Comparison of ENCODE assay signal across 9 cellular contexts in the genomic region with DNA sequence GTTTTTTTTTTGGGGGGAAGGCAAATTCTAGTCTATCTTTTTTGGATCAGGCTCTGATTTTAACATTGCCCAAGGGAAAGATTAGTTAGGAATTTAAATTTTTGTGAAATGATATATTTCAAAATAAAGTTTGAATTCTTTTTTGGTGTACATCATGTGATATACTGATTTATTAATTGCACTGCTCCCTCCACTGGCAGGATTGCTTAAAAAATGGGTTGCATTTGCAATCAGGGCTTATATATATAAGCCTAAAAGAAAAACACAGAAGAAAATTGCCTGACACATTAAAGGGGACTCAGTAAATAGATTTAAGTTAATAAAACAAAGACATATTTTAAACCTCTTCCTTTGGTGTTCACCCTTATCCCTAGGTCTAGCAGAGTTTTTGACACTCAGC. TPM values are rescaled to one million over a fixed set of nuclear protein-coding genes. Genes with fewer than 3 reads are reported as not detected.
A peak's percentile ranks its signal among the peaks of the same experiment; 100 is the strongest.
DNase-seq lines count a peak whose midpoint lies in the region; ATAC-seq and TF ChIP-seq lines count a peak whose summit lies in the region.
"Had no signal": no experiment of that assay in that cellular context is flagged by ENCODE, and none has a peak within 500 bp of the region (broad histone marks: within the 10 kb centered on the region; RNA-seq: fewer than 3 reads in every experiment).

No MANE protein-coding gene starts in this region.

- intact Hi-C loops in right cardiac atrium (cut with DNase I): no loop called here

- H3K27ac ChIP-seq in right cardiac atrium (ENCODE audit: low read length) (no peak overlapping the region), subcutaneous abdominal adipose tissue (ENCODE audit: low read depth, low read length) (no peak overlapping the region)

- H3K36me3 Mint-ChIP-seq in activated CD8-positive, alpha-beta memory T cell treated with anti-CD3 and anti-CD28 coated beads, Interleukin-2, amount 10 ng/mL, durations not matched to agents 7 days and 5 days: no peaks in the 10 kb centered on the region
- H3K36me3 Mint-ChIP-seq in WTC11: peaks cover 5% of the 10 kb centered on the region

- H3K27me3 ChIP-seq in right cardiac atrium (ENCODE audit: control insufficient read depth, insufficient read depth): no peaks in the 10 kb centered on the region
- H3K27me3 ChIP-seq in subcutaneous abdominal adipose tissue (ENCODE audit: control insufficient read depth in 5 of 5, insufficient read depth in 4 of 5, low read length in 5 of 5): no peaks in the 10 kb centered on the region

- peak overlapping the region in 1 of 5 donors; percentile 84 for H3K9ac ChIP-seq in subcutaneous abdominal adipose tissue (ENCODE audit: low read length in 5 of 5)

- no peak for TF ChIP-seq CTCF in WTC11 (IDR thresholded peaks at IDR 0.05)

- peak overlapping the region; percentile 74 for H3K4me3 ChIP-seq in right cardiac atrium (ENCODE audit: low read length)
- H3K4me3 ChIP-seq in subcutaneous abdominal adipose tissue (ENCODE audit: low read depth in 1 of 5, low read length in 5 of 5): peak overlapping the region; percentile 82 to 98 (median 91)

- H3K9me3 Mint-ChIP-seq in activated CD8-positive, alpha-beta memory T cell treated with anti-CD3 and anti-CD28 coated beads, Interleukin-2, amount 10 ng/mL, durations not matched to agents 7 days and 5 days (ENCODE audit: low read depth): no peaks in the 10 kb centered on the region
- H3K9me3 Mint-ChIP-seq in WTC11: no peaks in the 10 kb centered on the region

- no peak overlapping the region for H3K27ac Mint-ChIP-seq in activated CD8-positive, alpha-beta memory T cell treated with anti-CD3 and anti-CD28 coated beads, Interleukin-2, amount 10 ng/mL, durations not matched to agents 7 days and 5 days
- H3K27ac Mint-ChIP-seq in WTC11: no peak overlapping the region

- no peak for DNase-seq in activated CD8-positive, alpha-beta memory T cell treated with anti-CD3 and anti-CD28 coated beads, Interleukin-2, amount 10 ng/mL, durations not matched to agents 7 days and 5 days
- no peak for DNase-seq in activated CD8-positive, alpha-beta memory T cell treated with anti-CD3 and anti-CD28 coated beads, Interleukin-2, amount 50 U/mL, for 4 hours
- DNase-seq in WTC11 (ENCODE audit: low spot score): no peak
- DNase-seq in right cardiac atrium: no peak
- DNase-seq: activated naive CD4-positive, alpha-beta T cell treated with anti-CD3 and anti-CD28 coated beads, Interleukin-2, amount 50 U/mL, for 16 hours had no signal

- POLR2A ChIA-PET in WTC11 (lab: Charles Lee): interaction anchor here (1.8 kb wide), 1 partner anchor 19 kb away, joined by 29 read pairs; the partner anchor contains the start of gene DCUN1D5

- peaks cover 0 to 6% (median 0%) of the 10 kb centered on the region in 5 donors for H3K36me3 ChIP-seq in subcutaneous abdominal adipose tissue (ENCODE audit: control insufficient read depth in 5 of 5, insufficient read depth in 5 of 5, low read length in 5 of 5)

- no peaks in the 10 kb centered on the region for H3K9me3 ChIP-seq in right cardiac atrium (ENCODE audit: control insufficient read depth, low read length)
- H3K9me3 ChIP-seq in subcutaneous abdominal adipose tissue (ENCODE audit: control insufficient read depth in 5 of 5, low read length in 5 of 5): no peaks in the 10 kb centered on the region

- H3K27me3 Mint-ChIP-seq in activated CD8-positive, alpha-beta memory T cell treated with anti-CD3 and anti-CD28 coated beads, Interleukin-2, amount 10 ng/mL, durations not matched to agents 7 days and 5 days: peaks cover 7% of the 10 kb centered on the region
- H3K27me3 Mint-ChIP-seq in WTC11 (ENCODE audit: low read depth): no peaks in the 10 kb centered on the region

- H3K4me1 ChIP-seq in right cardiac atrium (ENCODE audit: control insufficient read depth, insufficient read depth, low read length) (no peaks in the 10 kb centered on the region), subcutaneous abdominal adipose tissue (ENCODE audit: control insufficient read depth in 5 of 5, insufficient read depth in 5 of 5, low read length in 5 of 5) (peaks cover 0 to 23% (median 17%) of the 10 kb centered on the region in 5 donors)

- ATAC-seq in activated CD8-positive, alpha-beta memory T cell treated with anti-CD3 and anti-CD28 coated beads, Interleukin-2, amount 10 ng/mL, durations not matched to agents 7 days and 5 days: no peak
- ATAC-seq in WTC11 (no peak), right cardiac atrium (no peak), HG03432 (IDR thresholded peaks at IDR 0.05; ENCODE audit: unreplicated experiment) (no peak), HG03135 (IDR thresholded peaks at IDR 0.05; ENCODE audit: unreplicated experiment) (no peak), GM18870 (IDR thresholded peaks at IDR 0.05; ENCODE audit: unreplicated experiment) (no peak)

- peaks cover 28% of the 10 kb centered on the region for H3K4me1 Mint-ChIP-seq in activated CD8-positive, alpha-beta memory T cell treated with anti-CD3 and anti-CD28 coated beads, Interleukin-2, amount 10 ng/mL, durations not matched to agents 7 days and 5 days
- peaks cover 17% of the 10 kb centered on the region for H3K4me1 Mint-ChIP-seq in WTC11

- H3K4me3 Mint-ChIP-seq in activated CD8-positive, alpha-beta memory T cell treated with anti-CD3 and anti-CD28 coated beads, Interleukin-2, amount 10 ng/mL, durations not matched to agents 7 days and 5 days: peak overlapping the region; percentile 90
- H3K4me3 Mint-ChIP-seq in WTC11: peak overlapping the region; percentile 95

- CTCF ChIA-PET in activated CD8-positive, alpha-beta memory T cell treated with anti-CD3 and anti-CD28 coated beads, Interleukin-2, amount 10 ng/mL, durations not matched to agents 7 days and 5 days (lab: Charles Lee): interaction anchor here (1.0 kb wide), 1 partner anchor 19 kb away, joined by 3 read pairs; no protein-coding TSS in a partner anchor
- CTCF ChIA-PET in WTC11 (lab: Charles Lee): no interaction called here

TF ChIP-seq in WTC11, 78 proteins besides CTCF, POLR2A, EP300 and RAD21 (continues in another document):
- TF ChIP-seq TCF7 (CRISPR knock-in tag; IDR thresholded peaks at IDR 0.05; ENCODE audit: low read depth): no peak
- no peak for TF ChIP-seq ZNF532 (CRISPR knock-in tag; IDR thresholded peaks at IDR 0.05; ENCODE audit: borderline replicate concordance)

RNA-seq across cellular contexts. Expression of gene DYNC2H1, which starts 1.2 kb away (rescaled TPM):
- 1 to 10 TPM; 4.3 to 4.9 TPM for total RNA-seq in activated CD8-positive, alpha-beta memory T cell treated with anti-CD3 and anti-CD28 coated beads, Interleukin-2, amount 10 ng/mL, durations not matched to agents 7 days and 5 days
- 13.7 to 17.2 TPM (median 14.9 TPM) in 3 replicates for total RNA-seq in WTC11 (2021)
- 1 to 10 TPM; 7.5 to 9.4 (median 8.3) TPM for total RNA-seq in right cardiac atrium
- polyA plus RNA-seq in right cardiac atrium: 4.3 TPM

RNA-seq across cellular contexts. Expression of gene DCUN1D5, which starts 18.4 kb away (rescaled TPM):
- total RNA-seq in activated CD8-positive, alpha-beta memory T cell treated with anti-CD3 and anti-CD28 coated beads, Interleukin-2, amount 10 ng/mL, durations not matched to agents 7 days and 5 days: 10 to 100 TPM; 38.4 to 51.3 TPM
- total RNA-seq in WTC11 (2021): 75.6 to 98.2 TPM (median 75.9 TPM) in 3 replicates
- 10 to 100 TPM; 21.7 to 24.9 (median 22.4) TPM for total RNA-seq in right cardiac atrium
- 21.0 TPM for polyA plus RNA-seq in right cardiac atrium
